Comparison of ENCODE assay signal across 12 cellular contexts in the genomic region with DNA sequence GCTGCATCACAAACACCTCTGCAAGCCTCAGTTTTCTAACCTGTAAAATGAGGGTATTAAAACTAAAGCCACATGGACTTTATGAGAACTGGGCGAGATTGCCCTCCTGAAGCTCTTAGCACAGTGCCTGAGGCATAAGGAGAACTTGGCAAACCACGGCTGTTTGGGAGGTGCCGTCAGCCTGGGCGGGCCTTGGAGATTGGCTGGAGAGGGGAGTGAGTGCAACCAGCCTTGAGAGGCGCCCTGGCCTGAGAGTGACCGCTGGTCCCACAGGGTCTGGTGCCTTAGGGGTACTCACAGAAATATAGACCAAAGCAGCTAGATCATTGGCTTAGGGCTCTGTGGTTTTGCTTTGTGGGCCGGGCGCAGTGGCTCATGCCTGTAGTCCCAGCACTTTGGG. TPM values are rescaled to one million over a fixed set of nuclear protein-coding genes. Genes with fewer than 3 reads are reported as not detected.
DNase-seq lines count a peak whose midpoint lies in the region; ATAC-seq and TF ChIP-seq lines count a peak whose summit lies in the region.
"Had no signal": no experiment of that assay in that cellular context is flagged by ENCODE, and none has a peak within 500 bp of the region (broad histone marks: within the 10 kb centered on the region; RNA-seq: fewer than 3 reads in every experiment).

No MANE protein-coding gene starts in this region.

- H3K9me1 ChIP-seq in IMR-90 (ENCODE audit: insufficient read depth, low read length) = peaks cover 12% of the 10 kb centered on the region

- H3K4me3 ChIP-seq in IMR-90 (ENCODE audit: insufficient read depth, low read depth, low read length) (no peak overlapping the region), endodermal cell (ENCODE audit: low read length) (no peak overlapping the region)
- H3K4me3 ChIP-seq: esophagus squamous epithelium had no signal

- H3K9me3 Mint-ChIP-seq in CD14-positive monocyte (peaks cover 0 to 5% (median 0%) of the 10 kb centered on the region in 7 donors), endodermal cell (no peaks in the 10 kb centered on the region)
- H3K9me3 Mint-ChIP-seq: activated CD4-positive, alpha-beta T cell treated with anti-CD3 and anti-CD28 coated beads, Interleukin-2, amount 10 ng/mL, durations not matched to agents 24 days and 14 days had no signal

- in situ Hi-C loops in IMR-90 (cut with MboI; ENCODE audit: low sequenced_read_pairs) = loop anchor here (10.0 kb wide), 1 partner anchor 227 kb away; no protein-coding TSS in a partner anchor

- no peak for TF ChIP-seq RAD21 in IMR-90 (IDR thresholded peaks at IDR 0.05; ENCODE audit: low read length)

- H3K9ac ChIP-seq in IMR-90 (ENCODE audit: low read depth, low read length) (no peak overlapping the region), endodermal cell (ENCODE audit: extremely low read depth, low read length, poor library complexity, severe bottlenecking) (no peak overlapping the region)

- H4K8ac ChIP-seq in IMR-90 (ENCODE audit: low read depth in 2 of 2, low read length in 2 of 2) = no peak overlapping the region; a peak in 1 of 4 replicates

- peak overlapping the region; percentile 20 for H2AK9ac ChIP-seq in IMR-90 (replicated peaks; ENCODE audit: low read depth, low read length, poor library complexity)

- H3K27me3 Mint-ChIP-seq in CD14-positive monocyte (ENCODE audit: low read depth in 3 of 3) (peaks cover 4 to 6% (median 6%) of the 10 kb centered on the region in 3 donors), endodermal cell (ENCODE audit: insufficient read depth) (peaks cover 21% of the 10 kb centered on the region)

- POLR2A ChIA-PET in IMR-90 (lab: Charles Lee; ENCODE audit: unreplicated experiment) (no interaction called here), RWPE1 (lab: Yijun Ruan, JAX; ENCODE audit: low non-redundant PET) (no interaction called here)

- no peak overlapping the region for H3K23ac ChIP-seq in IMR-90 (ENCODE audit: low read depth, low read length)

- no peaks in the 10 kb centered on the region for H3K36me3 ChIP-seq in IMR-90 (ENCODE audit: control insufficient read depth, insufficient read depth, low read length)
- H3K36me3 ChIP-seq in endodermal cell (ENCODE audit: control insufficient read depth, insufficient read depth, low read length) = no peaks in the 10 kb centered on the region
- H3K36me3 ChIP-seq: esophagus squamous epithelium had no signal

- H3K27ac Mint-ChIP-seq in CD14-positive monocyte (peak overlapping the region; percentile 84 to 95 (median 92)), endodermal cell (no peak overlapping the region)
- H3K27ac Mint-ChIP-seq: activated CD4-positive, alpha-beta T cell treated with anti-CD3 and anti-CD28 coated beads, Interleukin-2, amount 10 ng/mL, durations not matched to agents 24 days and 14 days had no signal

- H3K4me3 Mint-ChIP-seq in CD14-positive monocyte = peak overlapping the region in 1 of 2 donors; percentile 59
- no peak overlapping the region for H3K4me3 Mint-ChIP-seq in endodermal cell
- H3K4me3 Mint-ChIP-seq: activated CD4-positive, alpha-beta T cell treated with anti-CD3 and anti-CD28 coated beads, Interleukin-2, amount 10 ng/mL, durations not matched to agents 24 days and 14 days had no signal

- no peak overlapping the region for H3K4ac ChIP-seq in IMR-90 (ENCODE audit: low read depth, low read length)

- peaks cover 24% of the 10 kb centered on the region for H3K4me1 ChIP-seq in IMR-90 (ENCODE audit: control insufficient read depth, insufficient read depth, low read length)
- H3K4me1 ChIP-seq in endodermal cell (ENCODE audit: control insufficient read depth, insufficient read depth, low read length) = no peaks in the 10 kb centered on the region

- H2AFZ ChIP-seq in IMR-90 (replicated peaks; ENCODE audit: low read length, poor library complexity) = no peak overlapping the region

- BruUV-seq in IMR-90 (replicated peaks; lab: Mats Ljungman, UMichigan) = no TSS peak

- WGBS in IMR-90 (ENCODE audit: extremely low coverage in 2 of 2, insufficient read length in 1 of 2), 2 experiments = 100% methylated on average over 3 of the region's 8 CpGs; no CpG with 5 or more reads in 1 of the 2 experiments
- 92 to 97% methylated on average over 7 to 8 of the region's 8 CpGs for WGBS in endodermal cell (ENCODE audit: insufficient coverage in 1 of 2, insufficient read length in 1 of 2), 2 experiments

- H3K27me3 ChIP-seq in IMR-90 (ENCODE audit: control insufficient read depth, insufficient read depth, low read length) (no peaks in the 10 kb centered on the region), endodermal cell (ENCODE audit: control insufficient read depth, insufficient read depth, low read length, poor library complexity, severe bottlenecking) (peaks cover 6% of the 10 kb centered on the region)

- no peaks in the 10 kb centered on the region for H4K20me1 ChIP-seq in IMR-90 (ENCODE audit: insufficient read depth, low read length)

- H3K9me3 ChIP-seq in IMR-90 (ENCODE audit: control insufficient read depth, insufficient read depth, low read length) (no peaks in the 10 kb centered on the region), endodermal cell (ENCODE audit: control insufficient read depth, low read length) (peaks cover 3% of the 10 kb centered on the region)
- H3K9me3 ChIP-seq: esophagus squamous epithelium had no signal

- CTCF ChIA-PET in IMR-90 (lab: Yijun Ruan, JAX) (no interaction called here), RWPE1 (lab: Yijun Ruan, JAX) (interaction anchor here (0.6 kb wide), 1 partner anchor 267 kb away, joined by 3 read pairs; no protein-coding TSS in a partner anchor)

- TF ChIP-seq CTCF in CD14-positive monocyte (IDR thresholded peaks at IDR 0.05) = no peak
- no peak for TF ChIP-seq CTCF in IMR-90 (conservative IDR thresholded peaks at IDR 0.05; ENCODE audit: low read depth, low read length)
- no peak for TF ChIP-seq CTCF in RWPE1 (conservative IDR thresholded peaks at IDR 0.05; ENCODE audit: low read depth)
- TF ChIP-seq CTCF in endodermal cell (conservative IDR thresholded peaks at IDR 0.05) = no peak

- DNase-seq in CD14-positive monocyte (ENCODE audit: low spot score) = no peak
- DNase-seq in IMR-90 = no peak
- DNase-seq in RWPE1 (ENCODE audit: low spot score) = no peak
- no peak for DNase-seq in left lobe of liver (ENCODE audit: low spot score)
- DNase-seq in GM19240 (ENCODE audit: insufficient read length, low spot score) = no peak
- no peak for DNase-seq in endodermal cell
- DNase-seq: activated CD4-positive, alpha-beta T cell treated with anti-CD3 and anti-CD28 coated beads, Interleukin-2, amount 10 ng/mL, durations not matched to agents 24 days and 14 days; activated naive CD4-positive, alpha-beta T cell treated with Interleukin-2 at 50 U/mL for 16 hours; esophagus squamous epithelium; stimulated activated CD4-positive, alpha-beta T cell treated with anti-CD3 and anti-CD28 coated beads, Interleukin-2, amount 100 ng/mL, for 48 hours had no signal

- H2AK5ac ChIP-seq in IMR-90 (ENCODE audit: low read depth, low read length) = peak overlapping the region; percentile 43; the same call in 1 of the 2 replicates

- H2BK15ac ChIP-seq in IMR-90 (ENCODE audit: low read depth, low read length) = no peak overlapping the region

- peaks cover 0 to 9% of the 10 kb centered on the region in 2 experiments; a peak in 1 of 4 replicates for H3K79me1 ChIP-seq in IMR-90 (ENCODE audit: low read depth in 1 of 2, low read length in 2 of 2)

- intact Hi-C loops in CD14-positive monocyte (cut with micrococcal nuclease) (no loop called here), IMR-90 (cut with micrococcal nuclease) (loop anchor here (10.0 kb wide), 1 partner anchor 357 kb away; the partner anchor contains the start of gene PKD1L1)

- H3K4me2 ChIP-seq in IMR-90 (ENCODE audit: low read depth, low read length) = no peak overlapping the region

- ATAC-seq in IMR-90 (ENCODE audit: low read depth) (no peak), left lobe of liver (peak; percentile 51), HG03571 (IDR thresholded peaks at IDR 0.05; ENCODE audit: unreplicated experiment) (no peak), GM19324 (IDR thresholded peaks at IDR 0.05; ENCODE audit: low FRiP score, unreplicated experiment) (no peak)

- peak overlapping the region; percentile 20 for H2BK120ac ChIP-seq in IMR-90 (ENCODE audit: low read depth, low read length)

- no peak overlapping the region for H3K56ac ChIP-seq in IMR-90 (ENCODE audit: extremely low read depth, insufficient read depth, low read length)

- dilution Hi-C loops in IMR-90 (cut with HindIII; ENCODE audit: low sequenced_read_pairs, unreplicated experiment) = no loop called here

- H3K18ac ChIP-seq in IMR-90 (ENCODE audit: low read depth, low read length) = no peak overlapping the region

- H4K5ac ChIP-seq in IMR-90 (ENCODE audit: low read depth, low read length) = no peak overlapping the region

- H3K14ac ChIP-seq in IMR-90 (replicated peaks; ENCODE audit: low read depth, low read length) = no peak overlapping the region

- H3K36me3 Mint-ChIP-seq in CD14-positive monocyte (peaks cover 0 to 4% of the 10 kb centered on the region in 2 donors), endodermal cell (ENCODE audit: low read depth) (no peaks in the 10 kb centered on the region)

- H2BK20ac ChIP-seq in IMR-90 (ENCODE audit: low read depth, low read length) = no peak overlapping the region

- no peak overlapping the region for H2BK5ac ChIP-seq in IMR-90 (ENCODE audit: low read depth, low read length, poor library complexity, severe bottlenecking)

- H3K4me1 Mint-ChIP-seq in CD14-positive monocyte = peaks cover 67% of the 10 kb centered on the region
- H3K4me1 Mint-ChIP-seq in endodermal cell = peaks cover 21% of the 10 kb centered on the region
- H3K4me1 Mint-ChIP-seq: activated CD4-positive, alpha-beta T cell treated with anti-CD3 and anti-CD28 coated beads, Interleukin-2, amount 10 ng/mL, durations not matched to agents 24 days and 14 days had no signal

- H4K91ac ChIP-seq in IMR-90 (ENCODE audit: insufficient read depth, low read depth, low read length) = peak overlapping the region; percentile 16

- TF ChIP-seq POLR2A in IMR-90 (IDR thresholded peaks at IDR 0.05; ENCODE audit: low read depth, low read length) = no peak

- no peak overlapping the region for H3K27ac ChIP-seq in IMR-90 (ENCODE audit: insufficient read depth, low read length)
- peak overlapping the region; percentile 66 for H3K27ac ChIP-seq in RWPE1
- no peak overlapping the region for H3K27ac ChIP-seq in endodermal cell (ENCODE audit: low read depth, low read length)
- H3K27ac ChIP-seq: esophagus squamous epithelium had no signal

TF ChIP-seq in IMR-90, 13 proteins besides CTCF, POLR2A, EP300 and RAD21 (continues in another document):
- no peak for TF ChIP-seq FOS (IDR thresholded peaks at IDR 0.05; ENCODE audit: low read depth, low read length)
- TF ChIP-seq NFE2L2 (IDR thresholded peaks at IDR 0.05; ENCODE audit: low read depth, low read length) = no peak

RNA-seq across cellular contexts. Expression of gene TNS3, which starts 5.5 kb away (rescaled TPM):
- polyA plus RNA-seq in CD14-positive monocyte = 1 to 10 TPM; 5.2 to 7.9 TPM
- 58.9 and 64.3 TPM in 2 replicates for total RNA-seq in IMR-90 (2012; rRNA removed)
- polyA plus RNA-seq in IMR-90 (2012; rRNA removed) = 75.6 and 79.2 TPM in 2 replicates
- 45.5 and 62.9 TPM in 2 replicates for polyA plus RNA-seq in IMR-90 (2012; cell fraction: cytosol; rRNA removed)
- 103 and 160 TPM in 2 replicates for polyA plus RNA-seq in IMR-90 (2012; cell fraction: nucleus; rRNA removed; ENCODE audit: low replicate concordance)
- total RNA-seq in left lobe of liver = 47.2 TPM
- 10 to 100 TPM; 33.8 to 38.5 TPM for total RNA-seq in endodermal cell
- polyA plus RNA-seq in endodermal cell (2013, experiment 1 of 2) = 18.1 TPM
- 19.3 TPM for polyA plus RNA-seq in endodermal cell (2013, experiment 2 of 2)
